In genomic region chr11:60950933-60951610, GRCh38 we compare ENCODE assay signal across 1 cellular context.
TF ChIP-seq lines count a peak whose summit lies in the region.

No MANE protein-coding gene starts in this region.

TF ChIP-seq in GM12878, 131 proteins besides CTCF, POLR2A, EP300 and RAD21 (continues in another document):
- TF ChIP-seq IRF3 (IDR thresholded peaks at IDR 0.05) (no peak), BRCA1 (IDR thresholded peaks at IDR 0.05; ENCODE audit: low read depth, low read length) (no peak), RB1 (IDR thresholded peaks at IDR 0.05; ENCODE audit: borderline replicate concordance) (0 out of 2 replicates have a peak, but pooled peaks have one; percentile 52), ZBTB11 (CRISPR knock-in tag; IDR thresholded peaks at IDR 0.05) (no peak), GATAD2B (conservative IDR thresholded peaks at IDR 0.05; ENCODE audit: low read depth) (peak; percentile 63), RELA (IDR thresholded peaks at IDR 0.05; ENCODE audit: borderline replicate concordance, partially characterized antibody) (no peak), SMAD5 (IDR thresholded peaks at IDR 0.05; ENCODE audit: low read depth) (no peak), SIX5 (IDR thresholded peaks at IDR 0.05; ENCODE audit: low read depth, low read length, severe bottlenecking) (no peak), EED (IDR thresholded peaks at IDR 0.05; ENCODE audit: low read depth) (no peak), BMI1 (IDR thresholded peaks at IDR 0.05; ENCODE audit: borderline replicate concordance) (no peak), USF1 (IDR thresholded peaks at IDR 0.05; ENCODE audit: borderline replicate concordance, extremely low read length, insufficient read depth, low read depth, low read length) (no peak), IRF4 (IDR thresholded peaks at IDR 0.05; ENCODE audit: low read depth, low read length) (no peak), MYC (IDR thresholded peaks at IDR 0.05; ENCODE audit: insufficient read depth, insufficient read length, insufficient replicate concordance, low read length, severe bottlenecking) (peak; percentile 69), MXI1 (IDR thresholded peaks at IDR 0.05; ENCODE audit: low read depth, low read length) (no peak), TAF1 (IDR thresholded peaks at IDR 0.05; ENCODE audit: borderline replicate concordance, low read depth, low read length) (no peak), CHD2 (IDR thresholded peaks at IDR 0.05; ENCODE audit: borderline replicate concordance, low read depth, low read length) (no peak), CREM (IDR thresholded peaks at IDR 0.05; ENCODE audit: low read depth) (0 out of 2 replicates have a peak, but pooled peaks have one; percentile 20), ATF3 (IDR thresholded peaks at IDR 0.05; ENCODE audit: borderline replicate concordance, extremely low read depth, low read depth, low read length) (no peak), REST (IDR thresholded peaks at IDR 0.05; ENCODE audit: low read depth, low read length) (no peak), EGR1 (IDR thresholded peaks at IDR 0.05; ENCODE audit: borderline replicate concordance in 1 of 2, low read depth in 2 of 2, low read length in 2 of 2) (peak in 1 of 2 experiments; percentile 72; a peak in 2 of 3 replicates), PKNOX1 (IDR thresholded peaks at IDR 0.05) (peak; percentile 69), CREB1 (IDR thresholded peaks at IDR 0.05; ENCODE audit: low read depth) (no peak), IKZF2 (IDR thresholded peaks at IDR 0.05) (no peak; a peak in 1 of 4 replicates), TARDBP (IDR thresholded peaks at IDR 0.05; ENCODE audit: borderline replicate concordance) (no peak), ZNF687 (IDR thresholded peaks at IDR 0.05) (peak; percentile 79), ZNF207 (IDR thresholded peaks at IDR 0.05; ENCODE audit: borderline replicate concordance) (peak; percentile 24; the same call in 1 of the 2 replicates), FOXM1 (IDR thresholded peaks at IDR 0.05; ENCODE audit: low read depth, low read length) (no peak), HCFC1 (IDR thresholded peaks at IDR 0.05; ENCODE audit: low read length) (no peak), BHLHE40 (IDR thresholded peaks at IDR 0.05; ENCODE audit: borderline replicate concordance in 1 of 2, low read depth in 2 of 2, low read length in 1 of 2) (peak in 1 of 2 experiments; percentile 50; a peak in 1 of 4 replicates), JUNB (IDR thresholded peaks at IDR 0.05) (no peak), BCL3 (IDR thresholded peaks at IDR 0.05; ENCODE audit: borderline replicate concordance, insufficient read depth, low read depth, low read length, poor library complexity, severe bottlenecking) (peak; percentile 27), ETV6 (conservative IDR thresholded peaks at IDR 0.05 in 1 of 2, IDR thresholded peaks at IDR 0.05 in 1 of 2; ENCODE audit: borderline replicate concordance in 1 of 2, low read depth in 1 of 2) (no peak), NRF1 (conservative IDR thresholded peaks at IDR 0.05; ENCODE audit: low read depth, low read length) (no peak), DPF2 (IDR thresholded peaks at IDR 0.05) (peak; percentile 68), SMARCA5 (IDR thresholded peaks at IDR 0.05) (0 out of 2 replicates have a peak, but pooled peaks have one; percentile 76), ATF7 (IDR thresholded peaks at IDR 0.05; ENCODE audit: low read depth) (no peak), SPI1 (IDR thresholded peaks at IDR 0.05; ENCODE audit: borderline replicate concordance, insufficient read depth, low read depth, low read length) (no peak), PRDM15 (CRISPR knock-in tag; IDR thresholded peaks at IDR 0.05) (no peak), SREBF2 (IDR thresholded peaks at IDR 0.05; ENCODE audit: low read length) (no peak)
